26 cellular contexts compared by ENCODE assay signal in genomic region chr17:12731839-12732238, GRCh38. TPM values are rescaled to one million over a fixed set of nuclear protein-coding genes. Genes with fewer than 3 reads are reported as not detected.
DNase-seq lines count a peak whose midpoint lies in the region; ATAC-seq and TF ChIP-seq lines count a peak whose summit lies in the region.
"Had no signal": no experiment of that assay in that cellular context is flagged by ENCODE, and none has a peak within 500 bp of the region (broad histone marks: within the 10 kb centered on the region; RNA-seq: fewer than 3 reads in every experiment).

No MANE protein-coding gene starts in this region.

- intact Hi-C loops in Right ventricle myocardium superior (cut with DNase I) = loop anchor here (5.0 to 10.0 kb wide), 2 partner anchors 50 to 477 kb away; no protein-coding TSS in a partner anchor
- intact Hi-C loops in tibial artery (cut with DNase I; ENCODE audit: low total_unique reads) = loop anchor here (5.0 kb wide), 1 partner anchor 50 kb away; no protein-coding TSS in a partner anchor

- H3K27ac ChIP-seq in tibial artery = peak overlapping the region; percentile 78 to 86
- no peak overlapping the region for H3K27ac ChIP-seq in upper lobe of left lung
- H3K27ac ChIP-seq: foreskin keratinocyte, GM23248 had no signal

- H3K9me3 ChIP-seq in tibial artery (no peaks in the 10 kb centered on the region), upper lobe of left lung (no peaks in the 10 kb centered on the region)
- H3K9me3 ChIP-seq: SJSA1 had no signal

- no peaks in the 10 kb centered on the region for H3K27me3 ChIP-seq in tibial artery
- no peaks in the 10 kb centered on the region for H3K27me3 ChIP-seq in upper lobe of left lung
- H3K27me3 ChIP-seq: foreskin keratinocyte, SJSA1 had no signal

- WGBS in upper lobe of left lung, 2 donors = 84 to 87% methylated on average over 8 of the region's 8 CpGs

- ATAC-seq in Right ventricle myocardium superior (ENCODE audit: poor library complexity) = peak; percentile 69
- no peak for ATAC-seq in upper lobe of left lung (ENCODE audit: low FRiP score in 2 of 2)
- ATAC-seq: activated CD8-positive, alpha-beta T cell treated with anti-CD3 and anti-CD28 coated beads, Interleukin-2, amount 10 ng/mL, durations not matched to agents 7 days and 5 days; Panc1; stimulated activated effector memory CD8-positive, alpha-beta T cell treated with anti-CD3 and anti-CD28 coated beads, Interleukin-12 subunit alpha, Interleukin-12 subunit beta, amount 100 ng/mL, for 72 hours had no signal

- peaks cover 0 to 49% (median 28%) of the 10 kb centered on the region in 4 donors for H3K4me1 ChIP-seq in tibial artery
- H3K4me1 ChIP-seq in upper lobe of left lung = peaks cover 0 to 14% (median 10%) of the 10 kb centered on the region in 4 donors
- H3K4me1 ChIP-seq: foreskin keratinocyte had no signal

- no peak for TF ChIP-seq EP300 in upper lobe of left lung (IDR thresholded peaks at IDR 0.05)

- peak; percentile 76 for DNase-seq in NCI-H345 (lab: John Stamatoyannopoulos, UW)
- DNase-seq in Right ventricle myocardium superior = peak; percentile 73
- DNase-seq in myocyte (ENCODE audit: low read depth) = peak; percentile 3
- DNase-seq in tibial artery = no peak
- no peak for DNase-seq in GM13977 (ENCODE audit: low spot score)
- no peak for DNase-seq in DMS 273 treated with DMSO at 0.1 percent for 48 hours (lab: John Stamatoyannopoulos, UW)
- no peak for DNase-seq in upper lobe of left lung
- DNase-seq: activated CD8-positive, alpha-beta T cell treated with anti-CD3 and anti-CD28 coated beads, Interleukin-2, amount 10 ng/mL, durations not matched to agents 7 days and 5 days; activated effector memory CD4-positive, alpha-beta T cell treated with Interleukin-2 at 50 U/mL for 16 hours; activated naive CD8-positive, alpha-beta T cell treated with anti-CD3 and anti-CD28 coated beads, Interleukin-2, amount 10 ng/mL, durations not matched to agents 7 days and 5 days; activated T-cell treated with anti-CD3 and anti-CD28 coated beads for 4 hours; CD4-positive, alpha-beta T cell; effector memory CD4-positive, alpha-beta T cell; foreskin keratinocyte; GM23248; hippocampal formation; KG1; NCI-H1436; NCI-H2107; NCI-H524; stimulated activated CD4-positive, alpha-beta T cell treated with anti-CD3 and anti-CD28 coated beads, Interleukin-2, amount 100 ng/mL, for 48 hours had no signal

- TF ChIP-seq POLR2A in upper lobe of left lung (IDR thresholded peaks at IDR 0.05) = no peak

- TF ChIP-seq CTCF in tibial artery (IDR thresholded peaks at IDR 0.05) (no peak), GM13977 (IDR thresholded peaks at IDR 0.05; ENCODE audit: extremely low read depth, insufficient read depth, missing control alignments) (no peak), upper lobe of left lung (IDR thresholded peaks at IDR 0.05) (no peak)

- H3K4me3 ChIP-seq in tibial artery (no peak overlapping the region), upper lobe of left lung (no peak overlapping the region)
- H3K4me3 ChIP-seq: GM23248, SJSA1 had no signal

- H3K36me3 ChIP-seq in tibial artery = peaks cover 8 to 20% (median 9%) of the 10 kb centered on the region in 3 donors
- H3K36me3 ChIP-seq in upper lobe of left lung = no peaks in the 10 kb centered on the region
- H3K36me3 ChIP-seq: SJSA1 had no signal

- in situ Hi-C loops in GM13977 (cut with MboI; ENCODE audit: low pct_unique_long_range_greater_than_20kb, low sequenced_read_pairs, unreplicated experiment) = no loop called here

RNA-seq across cellular contexts. Expression of gene ARHGAP44, which starts 57.5 kb away (rescaled TPM):
- total RNA-seq in Right ventricle myocardium superior = 7.9 TPM
- 0.05 and 0.36 TPM in 2 replicates for total RNA-seq in myocyte
- 0.30 TPM for polyA plus RNA-seq in myocyte (2012)
- total RNA-seq in upper lobe of left lung = 10 to 100 TPM; 36.3 to 56.4 (median 41.8) TPM
- total RNA-seq: activated naive CD8-positive, alpha-beta T cell treated with anti-CD3 and anti-CD28 coated beads, Interleukin-2, amount 10 ng/mL, durations not matched to agents 7 days and 5 days; CD4-positive, alpha-beta T cell; HT-29; T-helper 1 cell treated with Interleukin-12 subunit alpha and Interleukin-12 subunit beta and Interleukin-4 antibody, amounts not matched to agents 30 ng/mL and 1 ng/mL, for 36 hours had no signal

Comparison
In these comparisons a context has a peak if more than half of its experiments do, and no peak if none do; other contexts are left out.
1. DNase-seq: peak in NCI-H345 (single experiment), Right ventricle myocardium superior (single experiment) and myocyte (single experiment); none in tibial artery (0 of 2), GM13977 (single experiment), DMS 273 treated with DMSO at 0.1 percent for 48 hours (single experiment) and upper lobe of left lung (0 of 2).
2. H3K27ac ChIP-seq: peak in tibial artery (2 of 2); none in upper lobe of left lung (0 of 4).